In genomic region chr16:53282975-53283946, GRCh38 we compare ENCODE assay signal across 8 cellular contexts.
DNase-seq lines count a peak whose midpoint lies in the region; ATAC-seq, FAIRE-seq and TF ChIP-seq lines count a peak whose summit lies in the region.

No MANE protein-coding gene starts in this region.

- no peak for ATAC-seq in omental fat pad (ENCODE audit: low FRiP score)

- no peak for TF ChIP-seq CTCF in omental fat pad (IDR thresholded peaks at IDR 0.05)

- peak; percentile 35 for DNase-seq in COLO829 (ENCODE audit: low spot score)
- peak; percentile 50 for DNase-seq in HT-29 (ENCODE audit: low spot score)
- DNase-seq in RCC 7860 (ENCODE audit: low spot score): no peak
- DNase-seq in fibroblast of gingiva (ENCODE audit: low read depth): peak; percentile 60
- peak; percentile 43 for DNase-seq in putamen (ENCODE audit: low spot score)
- DNase-seq in omental fat pad (ENCODE audit: low spot score): no peak
- no peak for DNase-seq in stimulated activated naive CD4-positive, alpha-beta T cell (lab: John Stamatoyannopoulos, UW)
- DNase-seq in activated CD4-positive, alpha-beta T cell treated with anti-CD3 and anti-CD28 coated beads for 1 hour: no peak

- peak; percentile 49 for FAIRE-seq in RCC 7860 (lab: Jason Lieb, UNC)

Comparison
In these comparisons a context has a peak if more than half of its experiments do, and no peak if none do; other contexts are left out.
1. DNase-seq: peak in COLO829 (single experiment), HT-29 (single experiment), fibroblast of gingiva (single experiment) and putamen (single experiment); none in RCC 7860 (single experiment), omental fat pad (single experiment), stimulated activated naive CD4-positive, alpha-beta T cell (0 of 6) and activated CD4-positive, alpha-beta T cell treated with anti-CD3 and anti-CD28 coated beads for 1 hour (single experiment).